ENCODE assay signal across 9 cellular contexts in genomic region chr15:99435138-99435695, GRCh38.
DNase-seq lines count a peak whose midpoint lies in the region; ATAC-seq, FAIRE-seq and TF ChIP-seq lines count a peak whose summit lies in the region.
"Had no signal": no experiment of that assay in that cellular context is flagged by ENCODE, and none has a peak within 500 bp of the region (broad histone marks: within the 10 kb centered on the region; RNA-seq: fewer than 3 reads in every experiment).

No MANE protein-coding gene starts in this region.

- peaks cover 8% of the 10 kb centered on the region; the same call in 1 of the 2 replicates for H3K4me1 ChIP-seq in Panc1 (ENCODE audit: control insufficient read depth, insufficient read depth, low read length)
- H3K4me1 ChIP-seq in kidney (ENCODE audit: control insufficient read depth in 1 of 2, insufficient read depth in 1 of 2, low read depth in 1 of 2, low read length in 2 of 2), result peaks cover 24 to 42% of the 10 kb centered on the region in 2 donors
- peaks cover 17% of the 10 kb centered on the region for H3K4me1 ChIP-seq in testis

- H3K9me3 ChIP-seq in Panc1 (ENCODE audit: control insufficient read depth, insufficient read depth, low read depth, low read length) (no peaks in the 10 kb centered on the region), kidney (ENCODE audit: control insufficient read depth in 1 of 2, low read length in 2 of 2) (no peaks in the 10 kb centered on the region), testis (no peaks in the 10 kb centered on the region)

- BruUV-seq in Panc1 (replicated peaks; lab: Mats Ljungman, UMichigan), result no TSS peak

- POLR2A ChIA-PET in Panc1 (lab: Charles Lee), result no interaction called here

- intact Hi-C loops in Panc1 (cut with micrococcal nuclease; ENCODE audit: unreplicated experiment) (no loop called here), kidney (cut with DNase I) (no loop called here), testis (cut with DNase I; ENCODE audit: low total_unique reads) (no loop called here)

- H3K27ac ChIP-seq in Panc1 (ENCODE audit: low read length), result no peak overlapping the region
- H3K27ac ChIP-seq in kidney (ENCODE audit: low read depth in 2 of 2, low read length in 2 of 2), result peak overlapping the region in 1 of 2 donors; percentile 55
- peak overlapping the region in 1 of 2 donors; percentile 33 for H3K27ac ChIP-seq in testis

- peak; percentile 56 for DNase-seq in activated CD8-positive, alpha-beta memory T cell treated with anti-CD3 and anti-CD28 coated beads for 24 hours
- no peak for DNase-seq in activated CD8-positive, alpha-beta memory T cell treated with anti-CD3 and anti-CD28 coated beads, Interleukin-2, amount 50 U/mL, for 4 hours
- DNase-seq in Panc1 (ENCODE audit: low read depth, low spot score) (no peak), kidney (peak; percentile 96), testis (peak; percentile 12), cerebellar nuclear complex (lab: John Stamatoyannopoulos, UW) (no peak)
- DNase-seq in central memory CD4-positive, alpha-beta T cell, result no peak
- DNase-seq: effector memory CD4-positive, alpha-beta T cell had no signal

- H3K27me3 ChIP-seq in Panc1 (ENCODE audit: control insufficient read depth, insufficient read depth, low read length) (no peaks in the 10 kb centered on the region), testis (no peaks in the 10 kb centered on the region)

- FAIRE-seq in kidney (lab: Jason Lieb, UNC), result no peak

- peak; percentile 27; the same call in 1 of the 2 replicates for ATAC-seq in Panc1
- no peak for ATAC-seq in HG02970 (IDR thresholded peaks at IDR 0.05; ENCODE audit: low FRiP score, unreplicated experiment)

- 0 out of 4 replicates have a peak overlapping the region, but pooled peaks of 1 of the 2 experiments have one; percentile 14 for H3K4me3 ChIP-seq in Panc1 (ENCODE audit: low read depth in 2 of 2, low read length in 2 of 2)
- peak overlapping the region in 1 of 2 donors; percentile 22 for H3K4me3 ChIP-seq in kidney (ENCODE audit: low read length in 2 of 2)
- H3K4me3 ChIP-seq in testis, result no peak overlapping the region

- in situ Hi-C loops in Panc1 (cut with HindIII; ENCODE audit: low pct_unique_long_range_greater_than_20kb, low sequenced_read_pairs), result no loop called here

- no peak for TF ChIP-seq POLR2A in testis (IDR thresholded peaks at IDR 0.05)

- CTCF ChIA-PET in Panc1 (lab: Charles Lee), result no interaction called here

- WGBS in testis, 2 donors, result 66% methylated on average over 17 of the region's 18 CpGs

- peak overlapping the region in 1 of 2 donors; percentile 51 for H3K9ac ChIP-seq in kidney (ENCODE audit: low read length in 2 of 2)

- TF ChIP-seq CTCF in Panc1 (IDR thresholded peaks at IDR 0.05) (no peak), kidney (IDR thresholded peaks at IDR 0.05; ENCODE audit: borderline replicate concordance, extremely low read depth, insufficient read depth) (no peak), testis (IDR thresholded peaks at IDR 0.05) (no peak)

- H3K36me3 ChIP-seq in Panc1 (ENCODE audit: control insufficient read depth, insufficient read depth, low read length) (no peaks in the 10 kb centered on the region), kidney (ENCODE audit: control insufficient read depth in 1 of 2, insufficient read depth in 2 of 2, low read length in 2 of 2) (no peaks in the 10 kb centered on the region), testis (ENCODE audit: low read depth, missing control alignments) (no peaks in the 10 kb centered on the region)

Comparison
In these comparisons a context has a peak if more than half of its experiments do, and no peak if none do; other contexts are left out.
1. DNase-seq: peak in activated CD8-positive, alpha-beta memory T cell treated with anti-CD3 and anti-CD28 coated beads for 24 hours (single experiment), kidney (single experiment) and testis (single experiment); none in activated CD8-positive, alpha-beta memory T cell treated with anti-CD3 and anti-CD28 coated beads, Interleukin-2, amount 50 U/mL, for 4 hours (single experiment), Panc1 (single experiment), central memory CD4-positive, alpha-beta T cell (single experiment) and cerebellar nuclear complex (0 of 2).